27 cellular contexts compared by ENCODE assay signal in the genomic region with DNA sequence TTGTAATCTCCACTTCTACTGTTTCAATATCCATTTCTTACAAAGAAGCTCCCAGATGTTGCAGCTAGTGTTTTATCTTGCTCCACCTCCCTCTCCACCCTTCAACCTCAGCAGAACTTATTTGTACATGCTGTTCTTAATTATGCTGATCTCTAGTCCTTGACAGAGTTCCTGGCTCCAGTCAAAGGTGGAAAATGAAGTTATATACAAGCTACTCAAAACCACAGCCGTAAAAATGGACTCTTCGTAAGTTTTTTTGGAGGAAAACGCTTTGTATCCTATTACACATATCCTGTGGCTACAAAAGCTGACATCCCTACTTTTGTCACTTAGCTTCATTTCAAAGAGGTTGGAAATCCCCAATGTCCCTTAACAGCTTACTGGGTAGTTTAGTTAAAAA. TPM values are rescaled to one million over a fixed set of nuclear protein-coding genes. Genes with fewer than 3 reads are reported as not detected.
A peak's percentile ranks its signal among the peaks of the same experiment; 100 is the strongest.
DNase-seq lines count a peak whose midpoint lies in the region; ATAC-seq and TF ChIP-seq lines count a peak whose summit lies in the region.
"Had no signal": no experiment of that assay in that cellular context is flagged by ENCODE, and none has a peak within 500 bp of the region (broad histone marks: within the 10 kb centered on the region; RNA-seq: fewer than 3 reads in every experiment).

No MANE protein-coding gene starts in this region.

- no peaks in the 10 kb centered on the region for H3K9me3 Mint-ChIP-seq in activated naive CD4-positive, alpha-beta T cell treated with anti-CD3 and anti-CD28 coated beads, Interleukin-2, amount 50 U/mL, for 72 hours

- ATAC-seq in right cardiac atrium (peak; percentile 36 to 49), GM18867 (IDR thresholded peaks at IDR 0.05; ENCODE audit: unreplicated experiment) (no peak)
- no peak for ATAC-seq in activated naive CD4-positive, alpha-beta T cell treated with anti-CD3 and anti-CD28 coated beads, Interleukin-2, amount 50 U/mL, for 72 hours

- H3K79me2 ChIP-seq in GM23248 (ENCODE audit: insufficient read depth) = no peaks in the 10 kb centered on the region

- intact Hi-C loops in ascending aorta (cut with DNase I) = no loop called here
- intact Hi-C loops in right cardiac atrium (cut with DNase I) = no loop called here

- no peaks in the 10 kb centered on the region for H3K36me3 Mint-ChIP-seq in activated naive CD4-positive, alpha-beta T cell treated with anti-CD3 and anti-CD28 coated beads, Interleukin-2, amount 50 U/mL, for 72 hours

- H2AFZ ChIP-seq in GM23248 = peak overlapping the region; percentile 38; the same call in 1 of the 2 replicates

- peak; percentile 8 for DNase-seq in GM23248
- no peak for DNase-seq in ascending aorta (ENCODE audit: low spot score in 2 of 2)
- no peak for DNase-seq in right cardiac atrium
- no peak for DNase-seq in inferior parietal cortex (ENCODE audit: extremely low spot score)
- DNase-seq in activated naive CD4-positive, alpha-beta T cell treated with anti-CD3 and anti-CD28 coated beads, Interleukin-2, amount 50 U/mL, for 72 hours (ENCODE audit: low spot score in 2 of 2) = no peak
- no peak for DNase-seq in HuH-7 (ENCODE audit: low spot score)
- DNase-seq: activated gamma-delta T cell treated with Interleukin-2 at 50 U/mL for 16 hours; colonic mucosa; DMS 273 treated with DMSO at 0.1 percent for 48 hours; erythroblast; KBM-7; NCI-H1092 treated with DMSO at 0.1 percent for 48 hours; NCI-H2107; NCI-H526 treated with DMSO at 0.1 percent for 48 hours; stimulated activated CD4-positive, alpha-beta T cell treated with anti-CD3 and anti-CD28 coated beads, Interleukin-4, amount 100 ng/mL, for 24 hours; stimulated activated CD8-positive, alpha-beta memory T cell treated with anti-CD3 and anti-CD28 coated beads, Interleukin-4, amount 100 ng/mL, for 48 hours; T-helper 9 cell had no signal

- no peak for TF ChIP-seq CTCF in ascending aorta (IDR thresholded peaks at IDR 0.05)

- no peak overlapping the region for H3K27ac ChIP-seq in GM23248
- peak overlapping the region; percentile 6 to 27 for H3K27ac ChIP-seq in ascending aorta
- no peak overlapping the region for H3K27ac ChIP-seq in right cardiac atrium (ENCODE audit: low read length)
- peak overlapping the region; percentile 78 for H3K27ac ChIP-seq in subcutaneous abdominal adipose tissue (ENCODE audit: low read depth, low read length)
- H3K27ac ChIP-seq: BLaER1, colonic mucosa, HL-60, SJSA1 had no signal

- H3K36me3 ChIP-seq in GM23248 (ENCODE audit: low read depth) (no peaks in the 10 kb centered on the region), ascending aorta (no peaks in the 10 kb centered on the region), subcutaneous abdominal adipose tissue (ENCODE audit: control insufficient read depth in 5 of 5, insufficient read depth in 5 of 5, low read length in 5 of 5) (no peaks in the 10 kb centered on the region)
- H3K36me3 ChIP-seq: BLaER1, colonic mucosa, SJSA1, thoracic aorta had no signal

- H3K4me1 ChIP-seq in GM23248 (ENCODE audit: insufficient read depth) (peaks cover 15% of the 10 kb centered on the region), ascending aorta (no peaks in the 10 kb centered on the region), right cardiac atrium (ENCODE audit: control insufficient read depth, insufficient read depth, low read length) (peaks cover 6% of the 10 kb centered on the region), subcutaneous abdominal adipose tissue (ENCODE audit: control insufficient read depth in 5 of 5, insufficient read depth in 5 of 5, low read length in 5 of 5) (peaks cover 0 to 40% (median 8%) of the 10 kb centered on the region in 5 donors)
- H3K4me1 ChIP-seq: colonic mucosa, SJSA1 had no signal

- H3K4me3 ChIP-seq in GM23248 = no peak overlapping the region
- H3K4me3 ChIP-seq in ascending aorta = no peak overlapping the region
- H3K4me3 ChIP-seq in right cardiac atrium (ENCODE audit: low read length) = peak overlapping the region; percentile 43
- H3K4me3 ChIP-seq in subcutaneous abdominal adipose tissue (ENCODE audit: low read depth in 1 of 5, low read length in 5 of 5) = peak overlapping the region in 4 of 5 donors; percentile 43 to 72 (median 58)
- H3K4me3 ChIP-seq: BLaER1, colonic mucosa, SJSA1 had no signal

- H3K27me3 ChIP-seq in GM23248 (replicated peaks; ENCODE audit: insufficient read depth) (no peaks in the 10 kb centered on the region), ascending aorta (no peaks in the 10 kb centered on the region), right cardiac atrium (ENCODE audit: control insufficient read depth, insufficient read depth) (no peaks in the 10 kb centered on the region), subcutaneous abdominal adipose tissue (ENCODE audit: control insufficient read depth in 5 of 5, insufficient read depth in 4 of 5, low read length in 5 of 5) (no peaks in the 10 kb centered on the region)
- H3K27me3 ChIP-seq: BLaER1, colonic mucosa, SJSA1 had no signal

- H3F3A ChIP-seq in GM23248 (ENCODE audit: insufficient read depth) = peaks cover 19% of the 10 kb centered on the region

- in situ Hi-C loops in GM23248 (cut with MboI) = no loop called here

- H3K9ac ChIP-seq in GM23248 (no peak overlapping the region), subcutaneous abdominal adipose tissue (ENCODE audit: low read length in 5 of 5) (peak overlapping the region in 2 of 5 donors; percentile 7 to 78)
- H3K9ac ChIP-seq: BLaER1 had no signal

- H3K9me2 ChIP-seq in GM23248 (ENCODE audit: insufficient read depth) = no peaks in the 10 kb centered on the region

- H3K9me3 ChIP-seq in GM23248 (ENCODE audit: low read depth) (no peaks in the 10 kb centered on the region), ascending aorta (no peaks in the 10 kb centered on the region), right cardiac atrium (ENCODE audit: control insufficient read depth, low read length) (no peaks in the 10 kb centered on the region), subcutaneous abdominal adipose tissue (ENCODE audit: control insufficient read depth in 5 of 5, low read length in 5 of 5) (no peaks in the 10 kb centered on the region)
- H3K9me3 ChIP-seq: BLaER1, colonic mucosa, SJSA1, thoracic aorta had no signal

- H4K20me1 ChIP-seq in GM23248 (ENCODE audit: insufficient read depth) = no peaks in the 10 kb centered on the region
- H4K20me1 ChIP-seq: BLaER1 had no signal

- 30 to 32% methylated on average over 3 of the region's 3 CpGs for WGBS in GM23248 (ENCODE audit: low coverage in 1 of 2, low lambda C conversion rate in 2 of 2, missing lambda C conversion rate in 2 of 2), 2 experiments
- WGBS in right cardiac atrium = 55% methylated on average over 3 of the region's 3 CpGs

- no peak overlapping the region for H3K27ac Mint-ChIP-seq in activated naive CD4-positive, alpha-beta T cell treated with anti-CD3 and anti-CD28 coated beads, Interleukin-2, amount 50 U/mL, for 72 hours

- H3K4me2 ChIP-seq in GM23248 (ENCODE audit: unreplicated experiment) = no peak overlapping the region
- H3K4me2 ChIP-seq: BLaER1 had no signal

RNA-seq across cellular contexts. Expression of a gene that starts 1.3 kb away (rescaled TPM):
- total RNA-seq in GM23248 (2014; rRNA removed; shearing (Covaris generic)) = not detected in 2 replicates
- polyA plus RNA-seq in GM23248 (2016; fragmentation: Nextera tagmentation; extraction: Ambion mirVana) = not detected in 2 replicates
- total RNA-seq in ascending aorta = 13.2 TPM
- total RNA-seq in right cardiac atrium = 1 to 10 TPM; 3.2 to 4.1 (median 3.3) TPM
- 3.5 TPM for polyA plus RNA-seq in right cardiac atrium
- total RNA-seq in activated naive CD4-positive, alpha-beta T cell treated with anti-CD3 and anti-CD28 coated beads, Interleukin-2, amount 50 U/mL, for 72 hours = not detected
- total RNA-seq: astrocyte, H1, OCI-LY7, osteoblast, SJSA1 had no signal

RNA-seq across cellular contexts. Expression of a gene that starts 32.5 kb away (rescaled TPM):
- total RNA-seq in GM23248 (2014; rRNA removed; shearing (Covaris generic)) = not detected in 2 replicates
- not detected in 2 replicates for polyA plus RNA-seq in GM23248 (2016; fragmentation: Nextera tagmentation; extraction: Ambion mirVana)
- 6.0 TPM for total RNA-seq in ascending aorta
- total RNA-seq in right cardiac atrium = 10 to 100 TPM in 2 of 4 donors, 1 to 10 TPM in 2; 4.8 to 14.9 (median 10.8) TPM
- polyA plus RNA-seq in right cardiac atrium = 2.4 TPM
- total RNA-seq in activated naive CD4-positive, alpha-beta T cell treated with anti-CD3 and anti-CD28 coated beads, Interleukin-2, amount 50 U/mL, for 72 hours = under 1 TPM in 1 of 2 donors, not detected in 1; 0.09 TPM
- total RNA-seq: OCI-LY7, SJSA1 had no signal

Comparison
In these comparisons a context has a peak if more than half of its experiments do, and no peak if none do; other contexts are left out.
1. H3K27ac ChIP-seq: peak in ascending aorta (2 of 2) and subcutaneous abdominal adipose tissue (single experiment); none in GM23248 (single experiment) and right cardiac atrium (single experiment).
2. H3K4me3 ChIP-seq: peak in right cardiac atrium (single experiment) and subcutaneous abdominal adipose tissue (4 of 5); none in GM23248 (single experiment) and ascending aorta (0 of 2).
3. ATAC-seq: peak in right cardiac atrium (2 of 2); none in GM18867 (single experiment) and activated naive CD4-positive, alpha-beta T cell treated with anti-CD3 and anti-CD28 coated beads, Interleukin-2, amount 50 U/mL, for 72 hours (0 of 2).